Comparison of ENCODE assay signal across 1 cellular context in genomic region chr17:2814499-2815341, GRCh38.
TF ChIP-seq lines count a peak whose summit lies in the region.

No MANE protein-coding gene starts in this region.

TF ChIP-seq in GM23338, 12 proteins besides CTCF, POLR2A, EP300 and RAD21 (continued from another document):
- TF ChIP-seq, protein P1, sequence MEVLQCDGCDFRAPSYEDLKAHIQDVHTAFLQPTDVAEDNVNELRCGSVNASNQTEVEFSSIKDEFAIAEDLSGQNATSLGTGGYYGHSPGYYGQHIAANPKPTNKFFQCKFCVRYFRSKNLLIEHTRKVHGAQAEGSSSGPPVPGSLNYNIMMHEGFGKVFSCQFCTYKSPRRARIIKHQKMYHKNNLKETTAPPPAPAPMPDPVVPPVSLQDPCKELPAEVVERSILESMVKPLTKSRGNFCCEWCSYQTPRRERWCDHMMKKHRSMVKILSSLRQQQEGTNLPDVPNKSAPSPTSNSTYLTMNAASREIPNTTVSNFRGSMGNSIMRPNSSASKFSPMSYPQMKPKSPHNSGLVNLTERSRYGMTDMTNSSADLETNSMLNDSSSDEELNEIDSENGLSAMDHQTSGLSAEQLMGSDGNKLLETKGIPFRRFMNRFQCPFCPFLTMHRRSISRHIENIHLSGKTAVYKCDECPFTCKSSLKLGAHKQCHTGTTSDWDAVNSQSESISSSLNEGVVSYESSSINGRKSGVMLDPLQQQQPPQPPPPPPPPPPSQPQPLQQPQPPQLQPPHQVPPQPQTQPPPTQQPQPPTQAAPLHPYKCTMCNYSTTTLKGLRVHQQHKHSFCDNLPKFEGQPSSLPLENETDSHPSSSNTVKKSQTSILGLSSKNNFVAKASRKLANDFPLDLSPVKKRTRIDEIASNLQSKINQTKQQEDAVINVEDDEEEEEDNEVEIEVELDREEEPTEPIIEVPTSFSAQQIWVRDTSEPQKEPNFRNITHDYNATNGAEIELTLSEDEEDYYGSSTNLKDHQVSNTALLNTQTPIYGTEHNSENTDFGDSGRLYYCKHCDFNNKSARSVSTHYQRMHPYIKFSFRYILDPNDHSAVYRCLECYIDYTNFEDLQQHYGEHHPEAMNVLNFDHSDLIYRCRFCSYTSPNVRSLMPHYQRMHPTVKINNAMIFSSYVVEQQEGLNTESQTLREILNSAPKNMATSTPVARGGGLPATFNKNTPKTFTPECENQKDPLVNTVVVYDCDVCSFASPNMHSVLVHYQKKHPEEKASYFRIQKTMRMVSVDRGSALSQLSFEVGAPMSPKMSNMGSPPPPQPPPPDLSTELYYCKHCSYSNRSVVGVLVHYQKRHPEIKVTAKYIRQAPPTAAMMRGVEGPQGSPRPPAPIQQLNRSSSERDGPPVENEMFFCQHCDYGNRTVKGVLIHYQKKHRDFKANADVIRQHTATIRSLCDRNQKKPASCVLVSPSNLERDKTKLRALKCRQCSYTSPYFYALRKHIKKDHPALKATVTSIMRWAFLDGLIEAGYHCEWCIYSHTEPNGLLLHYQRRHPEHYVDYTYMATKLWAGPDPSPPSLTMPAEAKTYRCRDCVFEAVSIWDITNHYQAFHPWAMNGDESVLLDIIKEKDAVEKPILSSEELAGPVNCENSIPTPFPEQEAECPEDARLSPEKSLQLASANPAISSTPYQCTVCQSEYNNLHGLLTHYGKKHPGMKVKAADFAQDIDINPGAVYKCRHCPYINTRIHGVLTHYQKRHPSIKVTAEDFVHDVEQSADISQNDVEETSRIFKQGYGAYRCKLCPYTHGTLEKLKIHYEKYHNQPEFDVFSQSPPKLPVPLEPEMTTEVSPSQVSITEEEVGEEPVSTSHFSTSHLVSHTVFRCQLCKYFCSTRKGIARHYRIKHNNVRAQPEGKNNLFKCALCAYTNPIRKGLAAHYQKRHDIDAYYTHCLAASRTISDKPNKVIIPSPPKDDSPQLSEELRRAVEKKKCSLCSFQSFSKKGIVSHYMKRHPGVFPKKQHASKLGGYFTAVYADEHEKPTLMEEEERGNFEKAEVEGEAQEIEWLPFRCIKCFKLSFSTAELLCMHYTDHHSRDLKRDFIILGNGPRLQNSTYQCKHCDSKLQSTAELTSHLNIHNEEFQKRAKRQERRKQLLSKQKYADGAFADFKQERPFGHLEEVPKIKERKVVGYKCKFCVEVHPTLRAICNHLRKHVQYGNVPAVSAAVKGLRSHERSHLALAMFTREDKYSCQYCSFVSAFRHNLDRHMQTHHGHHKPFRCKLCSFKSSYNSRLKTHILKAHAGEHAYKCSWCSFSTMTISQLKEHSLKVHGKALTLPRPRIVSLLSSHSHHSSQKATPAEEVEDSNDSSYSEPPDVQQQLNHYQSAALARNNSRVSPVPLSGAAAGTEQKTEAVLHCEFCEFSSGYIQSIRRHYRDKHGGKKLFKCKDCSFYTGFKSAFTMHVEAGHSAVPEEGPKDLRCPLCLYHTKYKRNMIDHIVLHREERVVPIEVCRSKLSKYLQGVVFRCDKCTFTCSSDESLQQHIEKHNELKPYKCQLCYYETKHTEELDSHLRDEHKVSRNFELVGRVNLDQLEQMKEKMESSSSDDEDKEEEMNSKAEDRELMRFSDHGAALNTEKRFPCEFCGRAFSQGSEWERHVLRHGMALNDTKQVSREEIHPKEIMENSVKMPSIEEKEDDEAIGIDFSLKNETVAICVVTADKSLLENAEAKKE (CRISPR knock-in tag; IDR thresholded peaks at IDR 0.05), result no peak
- TF ChIP-seq JUNB (IDR thresholded peaks at IDR 0.05; ENCODE audit: unreplicated experiment) (no peak), NANOG (IDR thresholded peaks at IDR 0.05; ENCODE audit: borderline replicate concordance) (no peak), ETS1 (IDR thresholded peaks at IDR 0.05) (no peak)
